8 cellular contexts compared by ENCODE assay signal in the genomic region with DNA sequence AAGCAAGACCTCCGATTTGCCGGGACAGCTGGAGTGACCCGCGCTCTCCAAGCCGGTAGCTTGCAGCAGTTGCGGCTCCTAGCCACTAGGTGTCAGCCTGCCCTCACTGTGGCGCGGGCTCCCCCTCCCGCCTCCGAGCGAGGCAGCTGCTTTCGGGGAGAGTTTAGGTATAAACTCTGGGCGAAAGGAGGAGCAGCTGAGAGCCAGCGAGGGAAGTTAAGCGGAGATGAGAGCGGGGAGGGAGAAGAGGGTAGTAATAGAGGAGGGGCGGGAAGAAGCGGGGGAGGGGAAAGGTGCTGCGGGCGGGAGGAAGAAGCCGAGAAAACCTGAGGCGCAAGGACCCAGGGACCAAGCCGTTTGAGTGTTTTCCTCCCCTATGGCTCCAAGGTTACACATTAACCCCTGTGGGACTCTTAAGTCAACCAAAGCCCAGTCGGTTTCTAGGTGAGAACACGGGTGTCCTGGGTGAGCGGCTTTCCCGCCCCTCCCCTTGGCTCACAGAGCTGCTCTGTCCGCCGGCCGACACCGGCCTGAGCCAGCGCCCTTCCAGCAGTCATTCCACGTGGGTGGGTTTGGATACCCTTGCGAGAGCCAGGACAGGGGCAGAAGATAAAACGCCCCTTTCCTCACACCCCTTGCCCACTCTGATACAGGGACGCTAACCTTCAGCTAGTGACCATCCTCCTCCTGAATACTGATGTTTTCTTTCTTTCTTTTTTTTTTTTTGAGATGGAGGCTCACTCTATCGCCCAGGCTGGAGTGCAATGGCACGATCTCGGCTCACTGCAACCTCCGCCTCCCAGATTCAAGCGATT. TPM values are rescaled to one million over a fixed set of nuclear protein-coding genes. Genes with fewer than 3 reads are reported as not detected.
DNase-seq lines count a peak whose midpoint lies in the region; ATAC-seq and TF ChIP-seq lines count a peak whose summit lies in the region.

No MANE protein-coding gene starts in this region.

- intact Hi-C loops in cardiac septum (cut with DNase I) = loop anchor here (1.0 to 10.0 kb wide), 3 partner anchors 23 to 388 kb away; no protein-coding TSS in a partner anchor

- TF ChIP-seq EP300 in upper lobe of left lung (IDR thresholded peaks at IDR 0.05) = no peak

- TF ChIP-seq CTCF in GM12801 (IDR thresholded peaks at IDR 0.05; ENCODE audit: extremely low read depth, insufficient read length) = peak; percentile 19
- peak; percentile 99 to 100 (median 99) for TF ChIP-seq CTCF in upper lobe of left lung (IDR thresholded peaks at IDR 0.05)

- 1% methylated on average over 37 to 41 of the region's 41 CpGs for WGBS in upper lobe of left lung, 2 donors

- peak overlapping the region; percentile 90 for H3K4me3 ChIP-seq in adipocyte (ENCODE audit: low read length)
- peak overlapping the region; percentile 62 to 80 (median 73) for H3K4me3 ChIP-seq in upper lobe of left lung

- DNase-seq in NCI-H128 (lab: John Stamatoyannopoulos, UW; ENCODE audit: unreplicated experiment) (peak; percentile 85), SW 1271 (lab: John Stamatoyannopoulos, UW) (peak; percentile 83 to 91), adipocyte (ENCODE audit: low read depth) (peak; percentile 98), cardiac septum (ENCODE audit: low spot score) (peak; percentile 97), pons (ENCODE audit: low spot score) (peak; percentile 93), upper lobe of left lung (peak; percentile 95 to 97)

- H3K9me3 ChIP-seq in adipocyte (ENCODE audit: control insufficient read depth, low read length) = no peaks in the 10 kb centered on the region
- no peaks in the 10 kb centered on the region for H3K9me3 ChIP-seq in upper lobe of left lung

- H3K36me3 ChIP-seq in adipocyte (ENCODE audit: control insufficient read depth, insufficient read depth, low read length, severe bottlenecking) (peaks cover 28% of the 10 kb centered on the region), upper lobe of left lung (peaks cover 10 to 29% (median 26%) of the 10 kb centered on the region in 4 donors)

- peak overlapping the region; percentile 92 to 96 (median 95) for H3K27ac ChIP-seq in upper lobe of left lung

- H3K27me3 ChIP-seq in adipocyte (replicated peaks; ENCODE audit: control insufficient read depth, insufficient read depth, low read length) = no peaks in the 10 kb centered on the region
- H3K27me3 ChIP-seq in upper lobe of left lung = no peaks in the 10 kb centered on the region

- ATAC-seq in HG02623 (IDR thresholded peaks at IDR 0.05; ENCODE audit: unreplicated experiment) = peak; percentile 37
- peak; percentile 89 to 93 for ATAC-seq in upper lobe of left lung (ENCODE audit: low FRiP score in 2 of 2)

- H3K9ac ChIP-seq in adipocyte (ENCODE audit: low read length) = peak overlapping the region; percentile 88

- peak in 1 of 4 donors; percentile 19 for TF ChIP-seq POLR2A in upper lobe of left lung (IDR thresholded peaks at IDR 0.05)

- H3K4me1 ChIP-seq in adipocyte (ENCODE audit: control insufficient read depth, insufficient read depth, low read length) = peaks cover 44% of the 10 kb centered on the region
- peaks cover 34 to 65% (median 51%) of the 10 kb centered on the region in 4 donors for H3K4me1 ChIP-seq in upper lobe of left lung

RNA-seq across cellular contexts. Expression of a gene that starts 1.1 kb away (rescaled TPM):
- 2.4 TPM for total RNA-seq in cardiac septum
- total RNA-seq in upper lobe of left lung = 10 to 100 TPM in 3 of 6 donors, 1 to 10 TPM in 3; 4.1 to 25.8 (median 14.1) TPM

RNA-seq across cellular contexts. Expression of a gene that starts 1.5 kb away (rescaled TPM):
- total RNA-seq in cardiac septum (0.78 TPM), upper lobe of left lung (10 to 100 TPM in 3 of 6 donors, 1 to 10 TPM in 3; 3.5 to 34.6 (median 13.0) TPM)

RNA-seq across cellular contexts. Expression of a gene that starts 7.3 kb away (rescaled TPM):
- total RNA-seq in cardiac septum (725 TPM), upper lobe of left lung (1,000 to 10,000 TPM in 2 of 6 donors, 100 to 1,000 TPM in 4; 206 to 1,142 (median 416) TPM)

RNA-seq across cellular contexts. Expression of a gene that starts 9.5 kb away (rescaled TPM):
- total RNA-seq in cardiac septum (15.3 TPM), upper lobe of left lung (100 to 1,000 TPM in 2 of 6 donors, 10 to 100 TPM in 4; 69.5 to 123 (median 85.5) TPM)

RNA-seq across cellular contexts. Expression of a gene that starts 15.4 kb away (rescaled TPM):
- total RNA-seq in cardiac septum (2.0 TPM), upper lobe of left lung (10 to 100 TPM in 2 of 6 donors, 1 to 10 TPM in 4; 1.2 to 11.5 (median 3.4) TPM)

Comparison
In these comparisons a context has a peak if more than half of its experiments do, and no peak if none do; other contexts are left out.
1. Peak in every context shown above with its lines: DNase-seq, ATAC-seq, H3K4me3 ChIP-seq and H3K27ac ChIP-seq.